In the genomic region with DNA sequence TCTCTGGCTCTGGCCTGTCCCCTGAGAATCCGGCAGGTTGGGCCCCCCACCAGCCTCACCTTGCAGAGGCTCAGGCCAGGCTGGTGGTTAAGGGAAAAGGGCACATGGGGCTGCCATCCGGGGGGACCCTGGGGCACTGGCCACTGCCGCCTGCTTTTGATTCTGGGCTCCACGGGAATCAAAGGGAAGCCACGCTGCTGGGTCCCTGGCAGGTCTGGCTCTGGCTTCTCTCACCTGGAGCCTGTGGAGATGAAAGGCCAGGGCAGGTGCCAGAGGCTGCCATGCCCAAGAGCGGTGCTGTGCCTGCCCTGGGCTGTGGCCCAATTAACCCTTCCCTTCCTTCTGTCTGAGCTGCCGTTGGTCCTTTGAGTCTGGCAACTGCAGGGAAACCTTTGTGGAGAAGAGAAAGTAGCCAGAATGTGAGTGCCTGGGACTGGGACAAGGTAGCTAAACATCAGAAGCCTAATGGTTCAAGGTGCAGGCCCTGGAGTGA, we compare ENCODE assay signal across 14 cellular contexts. TPM values are rescaled to one million over a fixed set of nuclear protein-coding genes. Genes with fewer than 3 reads are reported as not detected.
DNase-seq lines count a peak whose midpoint lies in the region; FAIRE-seq and TF ChIP-seq lines count a peak whose summit lies in the region.
"Had no signal": no experiment of that assay in that cellular context is flagged by ENCODE, and none has a peak within 500 bp of the region (broad histone marks: within the 10 kb centered on the region; RNA-seq: fewer than 3 reads in every experiment).

No MANE protein-coding gene starts in this region.

- H3K27ac ChIP-seq in osteoblast (ENCODE audit: low read depth, low read length) (no peak overlapping the region), dorsolateral prefrontal cortex (no peak overlapping the region)
- H3K27ac ChIP-seq: 22Rv1, KMS-11, SJSA1 had no signal

- peaks cover 56% of the 10 kb centered on the region for H3K27me3 ChIP-seq in osteoblast (ENCODE audit: insufficient read depth, low read length)
- peaks cover 0 to 45% (median 16%) of the 10 kb centered on the region in 45 donors for H3K27me3 ChIP-seq in dorsolateral prefrontal cortex

- H3K4me3 ChIP-seq in osteoblast (ENCODE audit: insufficient read depth, low read length), result no peak overlapping the region
- H3K4me3 ChIP-seq in dorsolateral prefrontal cortex, result no peak overlapping the region
- H3K4me3 ChIP-seq: SJSA1 had no signal

- no peaks in the 10 kb centered on the region for H3K79me2 ChIP-seq in osteoblast (ENCODE audit: insufficient read depth, low read length)

- TF ChIP-seq CTCF in osteoblast (IDR thresholded peaks at IDR 0.05; ENCODE audit: extremely low read depth, low read depth, low read length) (no peak), dorsolateral prefrontal cortex (IDR thresholded peaks at IDR 0.05 in 54 of 56, conservative IDR thresholded peaks at IDR 0.05 in 2 of 56; ENCODE audit: low read depth in 1 of 56, partially characterized antibody in 56 of 56) (no peak)

- H2AFZ ChIP-seq in osteoblast (ENCODE audit: low read length), result no peak overlapping the region

- DNase-seq in DMS79 treated with DMSO at 0.1 percent for 48 hours (lab: John Stamatoyannopoulos, UW), result peak; percentile 16
- no peak for DNase-seq in DMS79 (lab: John Stamatoyannopoulos, UW)
- no peak for DNase-seq in HTR-8/SVneo (ENCODE audit: insufficient read length, low spot score)
- peak; percentile 39 for DNase-seq in NCI-H69 (lab: John Stamatoyannopoulos, UW)
- DNase-seq in osteoblast (ENCODE audit: insufficient read length, low spot score, missing footprints), result peak; percentile 69
- no peak for DNase-seq in NCI-H146 (lab: John Stamatoyannopoulos, UW)
- no peak for DNase-seq in AG08395 (ENCODE audit: low spot score)
- no peak for DNase-seq in dorsolateral prefrontal cortex
- DNase-seq: Caco-2, MV-4-11 had no signal

- FAIRE-seq in HTR-8/SVneo (lab: Jason Lieb, UNC), result peak; percentile 40
- FAIRE-seq: H1 had no signal

- intact Hi-C loops in dorsolateral prefrontal cortex (cut with DNase I), result no loop called here

- H4K20me1 ChIP-seq in osteoblast (ENCODE audit: insufficient read depth, low read length), result no peaks in the 10 kb centered on the region

- H3K4me2 ChIP-seq in osteoblast (ENCODE audit: insufficient read depth, low read length), result no peak overlapping the region
- H3K4me2 ChIP-seq: KMS-11 had no signal

- H3K9me3 ChIP-seq in osteoblast (ENCODE audit: low read depth, low read length), result no peaks in the 10 kb centered on the region
- H3K9me3 ChIP-seq: Caco-2, SJSA1 had no signal

- H3K4me1 ChIP-seq in osteoblast (ENCODE audit: insufficient read depth, low read length), result no peaks in the 10 kb centered on the region
- H3K4me1 ChIP-seq: Caco-2, SJSA1 had no signal

- H3K36me3 ChIP-seq in osteoblast (ENCODE audit: insufficient read depth, low read length), result no peaks in the 10 kb centered on the region
- H3K36me3 ChIP-seq: SJSA1 had no signal

RNA-seq across cellular contexts. Expression of gene CDH22, which starts 9.4 kb away (rescaled TPM):
- total RNA-seq in osteoblast (not detected in 2 replicates), dorsolateral prefrontal cortex (10 to 100 TPM in 119 of 120 experiments, 1 to 10 TPM in 1; 6.7 to 71.8 (median 34.0) TPM)
- total RNA-seq: SJSA1 had no signal

Comparison
In these comparisons a context has a peak if more than half of its experiments do, and no peak if none do; other contexts are left out.
1. DNase-seq: peak in DMS79 treated with DMSO at 0.1 percent for 48 hours (single experiment), NCI-H69 (single experiment) and osteoblast (single experiment); none in DMS79 (single experiment), HTR-8/SVneo (single experiment), NCI-H146 (single experiment), AG08395 (single experiment) and dorsolateral prefrontal cortex (0 of 10).